In genomic region chr22:38921126-38921525, GRCh38 we compare ENCODE assay signal across 19 cellular contexts. TPM values are rescaled to one million over a fixed set of nuclear protein-coding genes. Genes with fewer than 3 reads are reported as not detected.
A peak's percentile ranks its signal among the peaks of the same experiment; 100 is the strongest.
DNase-seq lines count a peak whose midpoint lies in the region; ATAC-seq and TF ChIP-seq lines count a peak whose summit lies in the region.
"Had no signal": no experiment of that assay in that cellular context is flagged by ENCODE, and none has a peak within 500 bp of the region (broad histone marks: within the 10 kb centered on the region; RNA-seq: fewer than 3 reads in every experiment).

No MANE protein-coding gene starts in this region.

- RAD21 ChIA-PET in HCT116 (lab: Charles Lee; ENCODE audit: low non-redundant PET in 1 of 2, low total read pairs in 2 of 2, uncharacterized antibody in 2 of 2, unreplicated experiment in 2 of 2): no interaction called here

- H3K79me2 ChIP-seq in HCT116 (ENCODE audit: insufficient read depth, low read length): no peaks in the 10 kb centered on the region

- no peaks in the 10 kb centered on the region for H3K36me3 ChIP-seq in HCT116 (ENCODE audit: control insufficient read depth in 1 of 2, insufficient read depth in 2 of 2, low read length in 2 of 2)
- H3K36me3 ChIP-seq in Peyer's patch: no peaks in the 10 kb centered on the region
- H3K36me3 ChIP-seq in H7 (replicated peaks; ENCODE audit: control insufficient read depth, insufficient read depth, low read length): no peaks in the 10 kb centered on the region
- H3K36me3 ChIP-seq: cardiac muscle cell, spleen had no signal

- no peak overlapping the region for H3K4me3 ChIP-seq in HCT116 (replicated peaks in 1 of 2; ENCODE audit: low read depth in 1 of 2, low read length in 2 of 2)
- no peak overlapping the region for H3K4me3 ChIP-seq in Peyer's patch
- H3K4me3 ChIP-seq in H7 (ENCODE audit: insufficient read depth, low read depth, low read length): no peak overlapping the region
- H3K4me3 ChIP-seq: cardiac muscle cell, spleen had no signal

- TF ChIP-seq RAD21 in HCT116 (IDR thresholded peaks at IDR 0.05; ENCODE audit: low read depth): no peak

- peak overlapping the region; percentile 47 for H2AFZ ChIP-seq in HCT116 (ENCODE audit: low read depth, low read length, poor library complexity, severe bottlenecking)

- H3K9ac ChIP-seq in HCT116 (ENCODE audit: low read length): no peak overlapping the region
- H3K9ac ChIP-seq: KMS-11 had no signal

- H3K9me2 ChIP-seq in HCT116 (ENCODE audit: insufficient read depth): no peaks in the 10 kb centered on the region

- intact Hi-C loops in HCT116 (cut with micrococcal nuclease): no loop called here
- intact Hi-C loops in left colon (cut with DNase I, micrococcal nuclease): no loop called here

- H3K9me3 ChIP-seq in HCT116 (ENCODE audit: control insufficient read depth in 1 of 2, insufficient read depth in 1 of 2, low read depth in 1 of 2, low read length in 2 of 2) (no peaks in the 10 kb centered on the region), Peyer's patch (no peaks in the 10 kb centered on the region)
- H3K9me3 ChIP-seq: spleen had no signal

- ATAC-seq in HCT116 (0 out of 2 replicates have a peak, but pooled peaks have one; percentile 18), left colon (peak; percentile 73), HG02870 (IDR thresholded peaks at IDR 0.05; ENCODE audit: unreplicated experiment) (no peak)
- ATAC-seq: left lobe of liver; stimulated activated naive CD8-positive, alpha-beta T cell treated with anti-CD3 and anti-CD28 coated beads, Interleukin-15, Interleukin-2, amounts not matched to agents 100 U/mL and 50 U/mL, for 24 hours had no signal

- no peaks in the 10 kb centered on the region for H4K20me1 ChIP-seq in HCT116 (ENCODE audit: insufficient read depth)

- TF ChIP-seq POLR2A in HCT116 (IDR thresholded peaks at IDR 0.05; ENCODE audit: borderline replicate concordance, extremely low read depth, insufficient read depth, insufficient read length): no peak
- no peak for TF ChIP-seq POLR2A in Peyer's patch (IDR thresholded peaks at IDR 0.05)

- peak; percentile 39 for DNase-seq in HCT116 (ENCODE audit: low read depth, low spot score)
- peak in 2 of 3 donors; percentile 89 to 95 for DNase-seq in Peyer's patch
- peak; percentile 89 to 94 for DNase-seq in left colon
- DNase-seq in SW 1271 (lab: John Stamatoyannopoulos, UW): no peak
- DNase-seq in H7: no peak
- no peak for DNase-seq in NCI-H187 (lab: John Stamatoyannopoulos, UW)
- DNase-seq: activated naive CD8-positive, alpha-beta T cell treated with anti-CD3 and anti-CD28 coated beads, Interleukin-2, amount 10 ng/mL, durations not matched to agents 7 days and 5 days; activated T-cell treated with anti-CD3 and anti-CD28 coated beads, Interleukin-2, amount 50 U/mL, for 1 hour; effector memory CD4-positive, alpha-beta T cell; NCI-H187 treated with DMSO at 0.1 percent for 48 hours; posterior cingulate gyrus; spleen; stimulated activated naive CD8-positive, alpha-beta T cell treated with anti-CD3 and anti-CD28 coated beads, Interleukin-15, Interleukin-2, amounts not matched to agents 100 U/mL and 50 U/mL, for 24 hours had no signal

- peak overlapping the region; percentile 83 for H3K27ac ChIP-seq in C4-2B
- peak overlapping the region; percentile 29; the same call in 1 of the 2 replicates for H3K27ac ChIP-seq in HCT116 (ENCODE audit: low read depth, low read length)
- H3K27ac ChIP-seq in Peyer's patch: peak overlapping the region in 1 of 4 donors; percentile 51
- H3K27ac ChIP-seq: cardiac muscle cell, KMS-11, spleen had no signal

- CTCF ChIA-PET in HCT116 (lab: Charles Lee): interaction anchor here (1.3 to 1.7 kb wide), 2 partner anchors 51 to 201 kb away, joined by 4 read pairs; no protein-coding TSS in a partner anchor

- no peaks in the 10 kb centered on the region for H3K27me3 ChIP-seq in HCT116 (ENCODE audit: insufficient read depth, low read length)
- no peaks in the 10 kb centered on the region for H3K27me3 ChIP-seq in Peyer's patch
- H3K27me3 ChIP-seq in H7 (ENCODE audit: control insufficient read depth, insufficient read depth, low read length): no peaks in the 10 kb centered on the region
- H3K27me3 ChIP-seq: cardiac muscle cell had no signal

- H3K4me1 ChIP-seq in HCT116 (ENCODE audit: control insufficient read depth in 1 of 2, insufficient read depth in 2 of 2, low read length in 2 of 2) (peaks cover 48 to 53% of the 10 kb centered on the region in 2 experiments), Peyer's patch (peaks cover 0 to 40% (median 2%) of the 10 kb centered on the region in 4 donors)

- no TSS peak for BruUV-seq in HCT116 (replicated peaks; lab: Mats Ljungman, UMichigan)

- TF ChIP-seq CTCF in C4-2B (conservative IDR thresholded peaks at IDR 0.05): no peak
- TF ChIP-seq CTCF in HCT116 (IDR thresholded peaks at IDR 0.05 in 2 of 3, conservative IDR thresholded peaks at IDR 0.05 in 1 of 3; ENCODE audit: borderline replicate concordance in 1 of 3, insufficient read depth in 1 of 3, low read depth in 2 of 3, low read length in 2 of 3): no peak
- no peak for TF ChIP-seq CTCF in Peyer's patch (IDR thresholded peaks at IDR 0.05)

- H3K4me2 ChIP-seq in HCT116 (ENCODE audit: low read length): peak overlapping the region; percentile 39
- H3K4me2 ChIP-seq: KMS-11 had no signal

- POLR2A ChIA-PET in HCT116 (lab: Charles Lee): no interaction called here

TF ChIP-seq in HCT116, 20 proteins besides CTCF, POLR2A, EP300 and RAD21:
- TF ChIP-seq FOSL1 (IDR thresholded peaks at IDR 0.05; ENCODE audit: low read depth) (peak; percentile 38), ATF3 (IDR thresholded peaks at IDR 0.05) (no peak)

RNA-seq across cellular contexts. Expression of gene APOBEC3A, which starts 36.3 kb away (rescaled TPM):
- not detected for total RNA-seq in HCT116 (2021; ENCODE audit: unreplicated experiment)
- polyA plus RNA-seq in HCT116 (2012): not detected in 2 replicates
- total RNA-seq in Peyer's patch: 1 to 10 TPM in 1 of 4 donors, not detected in 3; 9.1 TPM
- total RNA-seq in left colon: 1 to 10 TPM; 1.4 to 2.2 TPM
- total RNA-seq in H7 (2014; rRNA removed; shearing (Covaris generic)): not detected in 2 replicates
- total RNA-seq: activated naive CD8-positive, alpha-beta T cell treated with anti-CD3 and anti-CD28 coated beads, Interleukin-2, amount 10 ng/mL, durations not matched to agents 7 days and 5 days; cardiac muscle cell; SK-MEL-5 had no signal
- polyA plus RNA-seq: cardiac muscle cell had no signal

RNA-seq across cellular contexts. Expression of gene CBX6, which starts 49.1 kb away (rescaled TPM):
- total RNA-seq in HCT116 (2021; ENCODE audit: unreplicated experiment) (90.0 TPM), Peyer's patch (10 to 100 TPM in 2 of 4 donors, 1 to 10 TPM in 2; 7.0 to 35.5 (median 10.7) TPM), left colon (10 to 100 TPM in 1 of 2 donors, 1 to 10 TPM in 1; 6.8 to 28.4 TPM)
- 33.9 and 39.9 TPM in 2 replicates for polyA plus RNA-seq in HCT116 (2012)
- 18.3 and 19.2 TPM in 2 replicates for total RNA-seq in H7 (2014; rRNA removed; shearing (Covaris generic))

Comparison
In these comparisons a context has a peak if more than half of its experiments do, and no peak if none do; other contexts are left out.
1. DNase-seq: peak in HCT116 (single experiment), Peyer's patch (2 of 3) and left colon (2 of 2); none in SW 1271 (0 of 2), H7 (single experiment) and NCI-H187 (0 of 2).